13 cellular contexts compared by ENCODE assay signal in the genomic region with DNA sequence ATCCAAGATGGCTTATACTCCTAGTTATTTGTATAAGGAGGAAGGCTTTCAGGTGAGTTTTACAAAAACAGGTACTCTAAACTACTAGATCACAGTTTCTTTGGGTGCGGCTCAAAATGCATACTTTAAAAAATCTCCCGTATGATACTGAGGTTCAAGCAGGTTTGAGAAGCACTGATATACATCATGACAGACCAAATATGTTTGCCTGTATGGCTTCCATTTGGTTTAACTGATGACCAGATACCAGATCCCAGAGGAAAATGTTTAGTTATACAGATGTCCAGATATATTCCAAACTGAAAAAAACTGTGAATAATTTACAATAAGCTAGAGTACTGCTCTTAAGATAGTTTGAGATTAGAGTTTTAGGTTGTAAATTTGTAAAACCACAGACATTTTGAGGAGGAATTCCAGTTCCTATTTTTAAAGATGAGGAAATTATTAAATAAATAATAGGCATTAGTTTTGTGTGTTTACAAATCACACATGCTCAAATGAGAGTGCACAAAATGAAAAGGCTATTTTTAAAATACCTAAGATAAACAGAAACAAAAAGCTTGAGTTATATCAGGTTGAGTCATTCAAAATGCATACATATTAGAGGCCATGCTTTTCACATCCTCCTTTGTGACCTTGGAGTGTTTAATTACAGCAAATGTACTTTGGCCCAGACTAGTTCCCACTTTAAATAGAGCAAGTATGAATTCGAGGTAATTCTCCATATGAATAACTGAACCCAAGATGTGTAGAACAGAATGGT.
DNase-seq lines count a peak whose midpoint lies in the region; ATAC-seq and TF ChIP-seq lines count a peak whose summit lies in the region.
"Had no signal": no experiment of that assay in that cellular context is flagged by ENCODE, and none has a peak within 500 bp of the region (broad histone marks: within the 10 kb centered on the region; RNA-seq: fewer than 3 reads in every experiment).

No MANE protein-coding gene starts in this region.

- ATAC-seq in GM18858 (IDR thresholded peaks at IDR 0.05; ENCODE audit: unreplicated experiment) (peak; percentile 83), HG03442 (IDR thresholded peaks at IDR 0.05; ENCODE audit: unreplicated experiment) (peak; percentile 78), HG03095 (IDR thresholded peaks at IDR 0.05; ENCODE audit: unreplicated experiment) (no peak)

- no peaks in the 10 kb centered on the region for H3K36me3 ChIP-seq in colonic mucosa
- no peaks in the 10 kb centered on the region for H3K36me3 ChIP-seq in sigmoid colon
- H3K36me3 ChIP-seq in ovary = no peaks in the 10 kb centered on the region

- no peak for TF ChIP-seq CTCF in colonic mucosa (IDR thresholded peaks at IDR 0.05)
- no peak for TF ChIP-seq CTCF in sigmoid colon (IDR thresholded peaks at IDR 0.05)
- no peak for TF ChIP-seq CTCF in ovary (IDR thresholded peaks at IDR 0.05)

- TF ChIP-seq EP300 in sigmoid colon (IDR thresholded peaks at IDR 0.05) (no peak), ovary (IDR thresholded peaks at IDR 0.05) (no peak)

- DNase-seq in colonic mucosa (no peak), sigmoid colon (no peak), NCI-H128 (lab: John Stamatoyannopoulos, UW; ENCODE audit: unreplicated experiment) (no peak), ovary (no peak), hippocampal formation (lab: John Stamatoyannopoulos, UW) (no peak)
- DNase-seq: activated T-cell treated with anti-CD3 and anti-CD28 coated beads for 4 hours; GDM1; NCI-H2081 treated with DMSO at 0.1 percent for 48 hours; right cardiac atrium; stimulated activated naive CD4-positive, alpha-beta T cell had no signal

- H3K4me3 ChIP-seq in colonic mucosa = no peak overlapping the region
- no peak overlapping the region for H3K4me3 ChIP-seq in sigmoid colon
- H3K4me3 ChIP-seq in ovary = no peak overlapping the region

- TF ChIP-seq POLR2A in sigmoid colon (IDR thresholded peaks at IDR 0.05) (no peak), ovary (IDR thresholded peaks at IDR 0.05) (no peak)

- H3K9me3 ChIP-seq in colonic mucosa (no peaks in the 10 kb centered on the region), sigmoid colon (no peaks in the 10 kb centered on the region), ovary (no peaks in the 10 kb centered on the region)

- H3K9ac ChIP-seq in colonic mucosa (ENCODE audit: low read depth in 2 of 2, low read length in 2 of 2) = no peak overlapping the region

- no peaks in the 10 kb centered on the region for H3K27me3 ChIP-seq in colonic mucosa
- no peaks in the 10 kb centered on the region for H3K27me3 ChIP-seq in sigmoid colon
- H3K27me3 ChIP-seq in ovary = no peaks in the 10 kb centered on the region

- intact Hi-C loops in colonic mucosa (cut with DNase I) = no loop called here
- intact Hi-C loops in sigmoid colon (cut with DNase I) = no loop called here
- intact Hi-C loops in ovary (cut with DNase I) = no loop called here

- H3K27ac ChIP-seq in colonic mucosa = peak overlapping the region; percentile 30
- peak overlapping the region; percentile 79 to 86 (median 82) for H3K27ac ChIP-seq in sigmoid colon
- peak overlapping the region in 1 of 2 donors; percentile 36 for H3K27ac ChIP-seq in ovary

- WGBS in sigmoid colon, 2 donors = 43 to 57% methylated on average over 3 of the region's 3 CpGs
- WGBS in ovary, 3 donors = 55 to 61% (median 57%) methylated on average over 3 of the region's 3 CpGs

- no peaks in the 10 kb centered on the region for H3K4me1 ChIP-seq in colonic mucosa
- H3K4me1 ChIP-seq in sigmoid colon = peaks cover 0 to 54% (median 37%) of the 10 kb centered on the region in 4 donors
- H3K4me1 ChIP-seq in ovary (ENCODE audit: insufficient read depth) = peaks cover 2% of the 10 kb centered on the region
